In genomic region chr20:37991506-37992302, GRCh38 we compare ENCODE assay signal across 12 cellular contexts. TPM values are rescaled to one million over a fixed set of nuclear protein-coding genes. Genes with fewer than 3 reads are reported as not detected.
DNase-seq lines count a peak whose midpoint lies in the region; ATAC-seq and TF ChIP-seq lines count a peak whose summit lies in the region.
"Had no signal": no experiment of that assay in that cellular context is flagged by ENCODE, and none has a peak within 500 bp of the region (broad histone marks: within the 10 kb centered on the region; RNA-seq: fewer than 3 reads in every experiment).

No MANE protein-coding gene starts in this region.

- H3K27me3 ChIP-seq in BLaER1 treated with 17β-estradiol and CSF1 and Interleukin-3, amounts not matched to agents 10 nM and 100 nM = peaks cover 0 to 9% (median 0%) of the 10 kb centered on the region in 11 experiments; a peak in 1 of 22 replicates
- no peaks in the 10 kb centered on the region for H3K27me3 ChIP-seq in brain microvascular endothelial cell (replicated peaks)
- H3K27me3 ChIP-seq: adrenal gland, MG63 had no signal

- peaks cover 30 to 66% (median 58%) of the 10 kb centered on the region in 10 experiments for H3K4me1 ChIP-seq in BLaER1 treated with 17β-estradiol and CSF1 and Interleukin-3, amounts not matched to agents 10 nM and 100 nM

- H3K4me3 Mint-ChIP-seq in activated T-helper 2 cell treated with anti-CD3 and anti-CD28 coated beads, Interferon-gamma antibody, Interleukin-2, Interleukin-4, amounts not matched to agents 10 μg/mL and 5 μg/mL and 100 μg/mL, durations not matched to agents 14 hours and 24 hours and 36 hours (ENCODE audit: low read depth) = no peak overlapping the region
- H3K4me3 Mint-ChIP-seq in natural killer cell = no peak overlapping the region

- no peak overlapping the region for H3K4me3 ChIP-seq in BLaER1 treated with 17β-estradiol and CSF1 and Interleukin-3, amounts not matched to agents 10 nM and 100 nM
- no peak overlapping the region for H3K4me3 ChIP-seq in brain microvascular endothelial cell (ENCODE audit: low read depth, low read length)
- H3K4me3 ChIP-seq: adrenal gland, MG63, skin epidermis had no signal

- no peaks in the 10 kb centered on the region for H3K9me3 Mint-ChIP-seq in activated T-helper 2 cell treated with anti-CD3 and anti-CD28 coated beads, Interferon-gamma antibody, Interleukin-2, Interleukin-4, amounts not matched to agents 10 μg/mL and 5 μg/mL and 100 μg/mL, durations not matched to agents 14 hours and 24 hours and 36 hours
- no peaks in the 10 kb centered on the region for H3K9me3 Mint-ChIP-seq in natural killer cell

- DNase-seq in COLO668 (lab: John Stamatoyannopoulos, UW; ENCODE audit: unreplicated experiment) (peak; percentile 23), natural killer cell (no peak), OCI-M2 (lab: John Stamatoyannopoulos, UW; ENCODE audit: unreplicated experiment) (no peak), brain microvascular endothelial cell (no peak)
- DNase-seq in activated T-helper 2 cell treated with anti-CD3 and anti-CD28 coated beads, Interferon-gamma antibody, Interleukin-2, Interleukin-4, amounts not matched to agents 10 μg/mL and 5 μg/mL and 100 μg/mL, durations not matched to agents 14 hours and 24 hours and 36 hours (ENCODE audit: low spot score) = no peak
- DNase-seq: adrenal gland, MG63, NCI-H446, SIG-M5 had no signal

- no peak for ATAC-seq in natural killer cell
- ATAC-seq in HG03460 (IDR thresholded peaks at IDR 0.05; ENCODE audit: unreplicated experiment) = no peak

- peaks cover 27% of the 10 kb centered on the region for H3K4me1 Mint-ChIP-seq in activated T-helper 2 cell treated with anti-CD3 and anti-CD28 coated beads, Interferon-gamma antibody, Interleukin-2, Interleukin-4, amounts not matched to agents 10 μg/mL and 5 μg/mL and 100 μg/mL, durations not matched to agents 14 hours and 24 hours and 36 hours (ENCODE audit: low read depth)
- H3K4me1 Mint-ChIP-seq in natural killer cell = peaks cover 26 to 31% of the 10 kb centered on the region in 2 donors

- in situ Hi-C loops in brain microvascular endothelial cell (cut with HindIII; ENCODE audit: low pct_ligation_motif_present, low sequenced_read_pairs) = loop anchor here (10.0 kb wide), 1 partner anchor 77 kb away; no protein-coding TSS in a partner anchor

- no peak overlapping the region for H3K9ac ChIP-seq in BLaER1 treated with 17β-estradiol and CSF1 and Interleukin-3, amounts not matched to agents 10 nM and 100 nM

- no peaks in the 10 kb centered on the region for H3K27me3 Mint-ChIP-seq in activated T-helper 2 cell treated with anti-CD3 and anti-CD28 coated beads, Interferon-gamma antibody, Interleukin-2, Interleukin-4, amounts not matched to agents 10 μg/mL and 5 μg/mL and 100 μg/mL, durations not matched to agents 14 hours and 24 hours and 36 hours (ENCODE audit: low read depth)
- no peaks in the 10 kb centered on the region for H3K27me3 Mint-ChIP-seq in natural killer cell (ENCODE audit: low read depth in 2 of 2)

- no peak overlapping the region for H3K27ac ChIP-seq in BLaER1 treated with 17β-estradiol and CSF1 and Interleukin-3, amounts not matched to agents 10 nM and 100 nM
- H3K27ac ChIP-seq in brain microvascular endothelial cell = no peak overlapping the region

- H4K20me1 ChIP-seq in BLaER1 treated with 17β-estradiol and CSF1 and Interleukin-3, amounts not matched to agents 10 nM and 100 nM = peaks cover 0 to 66% (median 35%) of the 10 kb centered on the region in 11 experiments; a peak in 15 of 22 replicates

- peak overlapping the region; percentile 83 for H3K27ac Mint-ChIP-seq in activated T-helper 2 cell treated with anti-CD3 and anti-CD28 coated beads, Interferon-gamma antibody, Interleukin-2, Interleukin-4, amounts not matched to agents 10 μg/mL and 5 μg/mL and 100 μg/mL, durations not matched to agents 14 hours and 24 hours and 36 hours
- peak overlapping the region; percentile 92 to 98 for H3K27ac Mint-ChIP-seq in natural killer cell

- H3K36me3 Mint-ChIP-seq in activated T-helper 2 cell treated with anti-CD3 and anti-CD28 coated beads, Interferon-gamma antibody, Interleukin-2, Interleukin-4, amounts not matched to agents 10 μg/mL and 5 μg/mL and 100 μg/mL, durations not matched to agents 14 hours and 24 hours and 36 hours (ENCODE audit: low read depth) = peaks cover 57% of the 10 kb centered on the region
- peaks cover 2% of the 10 kb centered on the region for H3K36me3 Mint-ChIP-seq in natural killer cell

- H3K4me2 ChIP-seq in BLaER1 treated with 17β-estradiol and CSF1 and Interleukin-3, amounts not matched to agents 10 nM and 100 nM = peak overlapping the region; percentile 50 to 77 (median 68)

- TF ChIP-seq CTCF in natural killer cell (IDR thresholded peaks at IDR 0.05) (no peak), brain microvascular endothelial cell (IDR thresholded peaks at IDR 0.05; ENCODE audit: low read depth, low read length, missing control alignments) (no peak)

- intact Hi-C loops in activated T-helper 2 cell treated with anti-CD3 and anti-CD28 coated beads, Interferon-gamma antibody, Interleukin-2, Interleukin-4, amounts not matched to agents 10 μg/mL and 5 μg/mL and 100 μg/mL, durations not matched to agents 14 hours and 24 hours and 36 hours (cut with micrococcal nuclease) = loop anchor here (5.0 to 10.0 kb wide), 4 partner anchors 69 to 429 kb away; partner anchors contain the start of gene VSTM2L
- intact Hi-C loops in natural killer cell (cut with micrococcal nuclease) = loop anchor here (1.0 to 5.0 kb wide), 5 partner anchors 74 to 465 kb away; partner anchors contain the start of gene BLCAP

- no peaks in the 10 kb centered on the region for H3K9me3 ChIP-seq in BLaER1 treated with 17β-estradiol and CSF1 and Interleukin-3, amounts not matched to agents 10 nM and 100 nM (replicated peaks in 1 of 11)
- H3K9me3 ChIP-seq: adrenal gland, MG63 had no signal

- H3K36me3 ChIP-seq in BLaER1 treated with 17β-estradiol and CSF1 and Interleukin-3, amounts not matched to agents 10 nM and 100 nM = peaks cover 56 to 83% (median 71%) of the 10 kb centered on the region in 11 experiments
- peaks cover 7% of the 10 kb centered on the region for H3K36me3 ChIP-seq in brain microvascular endothelial cell (replicated peaks)

RNA-seq across cellular contexts. Expression of gene TTI1, which starts 41.6 kb away (rescaled TPM):
- 35.7 and 36.7 TPM in 2 replicates for total RNA-seq in activated T-helper 2 cell treated with anti-CD3 and anti-CD28 coated beads, Interferon-gamma antibody, Interleukin-2, Interleukin-4, amounts not matched to agents 10 μg/mL and 5 μg/mL and 100 μg/mL, durations not matched to agents 14 hours and 24 hours and 36 hours
- 10 to 100 TPM; 15.9 to 23.9 (median 18.9) TPM for total RNA-seq in natural killer cell

RNA-seq across cellular contexts. Expression of gene RPRD1B, which starts 41.8 kb away (rescaled TPM):
- total RNA-seq in activated T-helper 2 cell treated with anti-CD3 and anti-CD28 coated beads, Interferon-gamma antibody, Interleukin-2, Interleukin-4, amounts not matched to agents 10 μg/mL and 5 μg/mL and 100 μg/mL, durations not matched to agents 14 hours and 24 hours and 36 hours = 39.4 and 42.6 TPM in 2 replicates
- total RNA-seq in natural killer cell = 10 to 100 TPM; 75.8 to 87.3 (median 77.6) TPM
